ENCODE assay signal across 1 cellular context in genomic region chr1:56301791-56302190, GRCh38.
TF ChIP-seq lines count a peak whose summit lies in the region.

No MANE protein-coding gene starts in this region.

TF ChIP-seq in GM23338, 12 proteins besides CTCF, POLR2A, EP300 and RAD21 (continued from another document):
- TF ChIP-seq ZNF462 (CRISPR knock-in tag; IDR thresholded peaks at IDR 0.05) (no peak), EZH2phosphoT487 (IDR thresholded peaks at IDR 0.05; ENCODE audit: unreplicated experiment) (no peak), ZNF114 (CRISPR knock-in tag; IDR thresholded peaks at IDR 0.05) (no peak), EZH2 (IDR thresholded peaks at IDR 0.05; ENCODE audit: low read depth, unreplicated experiment) (no peak), ETS1 (IDR thresholded peaks at IDR 0.05) (no peak), POLR2AphosphoS5 (IDR thresholded peaks at IDR 0.05; ENCODE audit: low read depth) (no peak)
TF ChIP-seq in GM23338: peak in this region for 0.
